ENCODE assay signal across 39 cellular contexts in the genomic region with DNA sequence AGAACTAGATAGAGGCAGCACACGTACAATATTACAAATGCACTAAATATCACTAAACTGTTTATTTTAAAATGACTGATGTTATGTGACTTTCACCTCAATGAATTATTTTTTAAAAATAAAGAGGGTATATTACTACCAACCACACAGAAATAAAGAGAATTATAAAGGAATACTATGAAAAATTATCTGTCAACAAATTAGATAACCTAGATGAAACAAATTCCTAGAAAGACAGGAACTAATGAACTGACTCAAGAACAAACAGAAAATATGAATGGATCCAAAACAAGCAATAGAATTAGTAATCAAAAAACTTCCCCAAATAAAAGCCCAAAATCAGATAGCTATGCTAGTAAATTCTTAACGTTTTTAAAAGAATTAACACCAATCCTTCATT. TPM values are rescaled to one million over a fixed set of nuclear protein-coding genes. Genes with fewer than 3 reads are reported as not detected.
"Had no signal": no experiment of that assay in that cellular context is flagged by ENCODE, and none has a peak within 500 bp of the region (broad histone marks: within the 10 kb centered on the region; RNA-seq: fewer than 3 reads in every experiment).

No MANE protein-coding gene starts in this region.

- H3K27me3 ChIP-seq: MG63 had no signal

- H3K4me3 ChIP-seq: MG63 had no signal

- DNase-seq: Karpas-422, Kasumi-1, MG63, MM.1S, MV-4-11, NCI-H1048, NCI-H1092, NCI-H1092 treated with DMSO at 0.1 percent for 48 hours, NCI-H1105, NCI-H1105 treated with DMSO at 0.1 percent for 48 hours, NCI-H1417, NCI-H1417 treated with DMSO at 0.1 percent for 48 hours, NCI-H1436, NCI-H1436 treated with DMSO at 0.1 percent for 48 hours, NCI-H146, NCI-H1694, NCI-H1694 treated with DMSO at 0.1 percent for 48 hours, NCI-H187, NCI-H187 treated with DMSO at 0.1 percent for 48 hours, NCI-H1930, NCI-H2029, NCI-H2029 treated with DMSO at 0.1 percent for 48 hours, NCI-H2081, NCI-H2081 treated with DMSO at 0.1 percent for 48 hours, NCI-H2107, NCI-H2171, NCI-H2171 treated with DMSO at 0.1 percent for 48 hours, NCI-H2227 treated with DMSO at 0.1 percent for 48 hours, NCI-H226, NCI-H345, NCI-H446, NCI-H446 treated with DMSO at 0.1 percent for 48 hours, NCI-H510A, NCI-H510A treated with DMSO at 0.1 percent for 48 hours, NCI-H524, NCI-H524 treated with DMSO at 0.1 percent for 48 hours had no signal

- H3K9me3 ChIP-seq: MG63 had no signal

RNA-seq across cellular contexts. Expression of gene ZNF280B, which starts 10.3 kb away (rescaled TPM):
- total RNA-seq: MCF 10A had no signal

RNA-seq across cellular contexts. Expression of gene ZNF280A, which starts 21.8 kb away (rescaled TPM):
- total RNA-seq: LHCN-M2, M059J, MCF 10A had no signal
